Comparison of ENCODE assay signal across 7 cellular contexts in genomic region chr4:153083447-153083921, GRCh38.
DNase-seq lines count a peak whose midpoint lies in the region; ATAC-seq and TF ChIP-seq lines count a peak whose summit lies in the region.

No MANE protein-coding gene starts in this region.

- no peak for TF ChIP-seq POLR2A in NB4 (IDR thresholded peaks at IDR 0.05; ENCODE audit: extremely low read depth, insufficient read length)

- peaks cover 8% of the 10 kb centered on the region for H3K4me1 ChIP-seq in SJCRH30
- peaks cover 0 to 11% of the 10 kb centered on the region in 2 donors for H3K4me1 ChIP-seq in right atrium auricular region

- H3K9me3 ChIP-seq in SJCRH30 (replicated peaks): no peaks in the 10 kb centered on the region
- H3K9me3 ChIP-seq in right atrium auricular region: no peaks in the 10 kb centered on the region

- TF ChIP-seq CTCF in GM12873 (IDR thresholded peaks at IDR 0.05; ENCODE audit: insufficient read depth, low read depth, low read length, missing control alignments) (peak; percentile 73), NB4 (IDR thresholded peaks at IDR 0.05; ENCODE audit: low read depth, low read length) (peak; percentile 33), right atrium auricular region (IDR thresholded peaks at IDR 0.05) (peak; percentile 22 to 69)

- H3K36me3 ChIP-seq in SJCRH30 (no peaks in the 10 kb centered on the region), right atrium auricular region (no peaks in the 10 kb centered on the region)

- H3K4me3 ChIP-seq in NB4 (ENCODE audit: low read depth, low read length) (no peak overlapping the region), SJCRH30 (no peak overlapping the region), right atrium auricular region (no peak overlapping the region)

- H3K27me3 ChIP-seq in SJCRH30 (no peaks in the 10 kb centered on the region), right atrium auricular region (no peaks in the 10 kb centered on the region)

- H3K27ac ChIP-seq in SJCRH30 (no peak overlapping the region), angular gyrus (ENCODE audit: low read depth, low read length) (peak overlapping the region; percentile 32), right atrium auricular region (no peak overlapping the region)

- DNase-seq in NB4 (ENCODE audit: low read depth) (peak; percentile 66), SJCRH30 (peak; percentile 59 to 85), right atrium auricular region (ENCODE audit: low spot score) (peak; percentile 65), pulmonary artery endothelial cell (ENCODE audit: low read depth, low spot score) (peak; percentile 44)

- ATAC-seq in HG02610 (IDR thresholded peaks at IDR 0.05; ENCODE audit: unreplicated experiment): peak; percentile 73
